In the genomic region with DNA sequence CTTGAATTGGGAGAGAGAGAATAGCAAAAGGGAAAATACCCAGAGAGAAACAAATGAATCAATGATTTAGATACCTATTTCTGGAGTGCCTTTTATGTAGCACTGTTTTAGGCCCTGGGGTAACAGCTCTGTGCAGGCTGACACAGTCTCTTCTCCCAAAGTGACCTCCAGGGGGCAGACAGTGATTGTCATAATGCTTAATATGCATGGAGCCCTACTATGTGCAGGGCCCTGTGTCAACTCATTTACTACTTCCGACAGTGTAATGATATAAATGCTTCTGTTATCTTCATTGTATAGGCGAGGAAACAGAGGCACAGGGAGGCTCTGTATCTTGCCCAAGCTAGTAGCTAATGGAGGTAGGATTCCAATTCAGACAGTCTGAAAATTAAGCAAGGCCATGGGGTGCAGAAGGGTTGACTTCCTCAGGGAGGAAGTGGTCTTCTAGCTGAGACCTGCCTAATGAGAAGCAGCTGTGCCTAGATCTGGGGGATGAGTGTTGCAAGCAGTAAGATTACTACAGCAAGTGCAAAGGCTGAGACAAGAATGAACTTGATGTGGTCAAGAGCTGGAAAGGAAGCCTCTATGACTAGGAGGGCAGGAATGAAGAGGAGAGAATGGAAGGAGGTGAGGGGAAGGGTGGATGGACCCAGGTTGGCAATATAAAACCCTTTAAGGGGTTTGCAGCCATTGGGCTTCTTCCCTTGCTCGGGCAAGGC, we compare ENCODE assay signal across 9 cellular contexts. TPM values are rescaled to one million over a fixed set of nuclear protein-coding genes. Genes with fewer than 3 reads are reported as not detected.
DNase-seq lines count a peak whose midpoint lies in the region; ATAC-seq and TF ChIP-seq lines count a peak whose summit lies in the region.
"Had no signal": no experiment of that assay in that cellular context is flagged by ENCODE, and none has a peak within 500 bp of the region (broad histone marks: within the 10 kb centered on the region; RNA-seq: fewer than 3 reads in every experiment).

No MANE protein-coding gene starts in this region.

- no peak overlapping the region for H3K4me3 ChIP-seq in astrocyte of the spinal cord (ENCODE audit: low read depth, low read length)

- intact Hi-C loops in natural killer cell (cut with micrococcal nuclease), result no loop called here
- intact Hi-C loops in activated T-helper 2 cell treated with anti-CD3 and anti-CD28 coated beads, Interferon-gamma antibody, Interleukin-2, Interleukin-4, amounts not matched to agents 10 μg/mL and 5 μg/mL and 100 μg/mL, durations not matched to agents 14 hours and 24 hours and 36 hours (cut with micrococcal nuclease), result no loop called here

- H3K4me3 Mint-ChIP-seq in natural killer cell, result peak overlapping the region; percentile 17
- H3K4me3 Mint-ChIP-seq in activated T-helper 2 cell treated with anti-CD3 and anti-CD28 coated beads, Interferon-gamma antibody, Interleukin-2, Interleukin-4, amounts not matched to agents 10 μg/mL and 5 μg/mL and 100 μg/mL, durations not matched to agents 14 hours and 24 hours and 36 hours (ENCODE audit: low read depth), result no peak overlapping the region

- no peaks in the 10 kb centered on the region for H3K9me3 Mint-ChIP-seq in natural killer cell
- H3K9me3 Mint-ChIP-seq in activated T-helper 2 cell treated with anti-CD3 and anti-CD28 coated beads, Interferon-gamma antibody, Interleukin-2, Interleukin-4, amounts not matched to agents 10 μg/mL and 5 μg/mL and 100 μg/mL, durations not matched to agents 14 hours and 24 hours and 36 hours, result no peaks in the 10 kb centered on the region
- H3K9me3 Mint-ChIP-seq: naive thymus-derived CD4-positive, alpha-beta T cell had no signal

- TF ChIP-seq CTCF in astrocyte of the spinal cord (IDR thresholded peaks at IDR 0.05; ENCODE audit: low read depth, low read length) (peak; percentile 42), natural killer cell (IDR thresholded peaks at IDR 0.05) (no peak)

- no peaks in the 10 kb centered on the region for H3K36me3 Mint-ChIP-seq in natural killer cell
- H3K36me3 Mint-ChIP-seq in activated T-helper 2 cell treated with anti-CD3 and anti-CD28 coated beads, Interferon-gamma antibody, Interleukin-2, Interleukin-4, amounts not matched to agents 10 μg/mL and 5 μg/mL and 100 μg/mL, durations not matched to agents 14 hours and 24 hours and 36 hours (ENCODE audit: low read depth), result no peaks in the 10 kb centered on the region
- H3K36me3 Mint-ChIP-seq: naive thymus-derived CD4-positive, alpha-beta T cell had no signal

- peaks cover 14 to 18% of the 10 kb centered on the region in 2 donors for H3K4me1 Mint-ChIP-seq in natural killer cell
- H3K4me1 Mint-ChIP-seq in activated T-helper 2 cell treated with anti-CD3 and anti-CD28 coated beads, Interferon-gamma antibody, Interleukin-2, Interleukin-4, amounts not matched to agents 10 μg/mL and 5 μg/mL and 100 μg/mL, durations not matched to agents 14 hours and 24 hours and 36 hours (ENCODE audit: low read depth), result peaks cover 11% of the 10 kb centered on the region

- peaks cover 0 to 2% of the 10 kb centered on the region in 2 donors for H3K27me3 Mint-ChIP-seq in natural killer cell (ENCODE audit: low read depth in 2 of 2)
- H3K27me3 Mint-ChIP-seq in activated T-helper 2 cell treated with anti-CD3 and anti-CD28 coated beads, Interferon-gamma antibody, Interleukin-2, Interleukin-4, amounts not matched to agents 10 μg/mL and 5 μg/mL and 100 μg/mL, durations not matched to agents 14 hours and 24 hours and 36 hours (ENCODE audit: low read depth), result peaks cover 9% of the 10 kb centered on the region

- no peak for ATAC-seq in natural killer cell
- ATAC-seq: naive thymus-derived CD4-positive, alpha-beta T cell had no signal

- peak; percentile 81 for DNase-seq in GF-D8 (lab: John Stamatoyannopoulos, UW)
- DNase-seq in M059J (ENCODE audit: low read depth), result peak; percentile 96
- DNase-seq in astrocyte of the spinal cord (ENCODE audit: low read depth, low spot score), result no peak
- DNase-seq in natural killer cell, result no peak
- no peak for DNase-seq in stimulated activated CD4-positive, alpha-beta T cell treated with anti-CD3 and anti-CD28 coated beads, Interleukin-2, amount 100 ng/mL, for 24 hours
- DNase-seq in activated T-helper 2 cell treated with anti-CD3 and anti-CD28 coated beads, Interferon-gamma antibody, Interleukin-2, Interleukin-4, amounts not matched to agents 10 μg/mL and 5 μg/mL and 100 μg/mL, durations not matched to agents 14 hours and 24 hours and 36 hours (ENCODE audit: low spot score), result no peak
- no peak for DNase-seq in hypothalamus (lab: John Stamatoyannopoulos, UW)
- DNase-seq in activated CD4-positive, CD25-positive, alpha-beta regulatory T cell treated with anti-CD3 and anti-CD28 coated beads, Interleukin-2, amount 50 U/mL, for 72 hours, result no peak
- DNase-seq: naive thymus-derived CD4-positive, alpha-beta T cell had no signal

- in situ Hi-C loops in astrocyte of the spinal cord (cut with HindIII; ENCODE audit: low sequenced_read_pairs), result no loop called here

- H3K27ac Mint-ChIP-seq in natural killer cell, result no peak overlapping the region
- no peak overlapping the region for H3K27ac Mint-ChIP-seq in activated T-helper 2 cell treated with anti-CD3 and anti-CD28 coated beads, Interferon-gamma antibody, Interleukin-2, Interleukin-4, amounts not matched to agents 10 μg/mL and 5 μg/mL and 100 μg/mL, durations not matched to agents 14 hours and 24 hours and 36 hours

RNA-seq across cellular contexts. Expression of a gene that starts 16.2 kb away (rescaled TPM):
- total RNA-seq in M059J (2014; rRNA removed; shearing (Covaris generic)), result 134 and 164 TPM in 2 replicates
- 1 to 10 TPM in 1 of 3 donors, under 1 TPM in 2; 0.25 to 1.1 (median 0.40) TPM for total RNA-seq in natural killer cell
- 0.21 and 0.27 TPM in 2 replicates for total RNA-seq in activated T-helper 2 cell treated with anti-CD3 and anti-CD28 coated beads, Interferon-gamma antibody, Interleukin-2, Interleukin-4, amounts not matched to agents 10 μg/mL and 5 μg/mL and 100 μg/mL, durations not matched to agents 14 hours and 24 hours and 36 hours

RNA-seq across cellular contexts. Expression of a gene that starts 23.9 kb away (rescaled TPM):
- 0.89 and 2.7 TPM in 2 replicates for total RNA-seq in M059J (2014; rRNA removed; shearing (Covaris generic))
- total RNA-seq in natural killer cell, result not detected
- total RNA-seq in activated T-helper 2 cell treated with anti-CD3 and anti-CD28 coated beads, Interferon-gamma antibody, Interleukin-2, Interleukin-4, amounts not matched to agents 10 μg/mL and 5 μg/mL and 100 μg/mL, durations not matched to agents 14 hours and 24 hours and 36 hours, result not detected in 2 replicates

Comparison
In these comparisons a context has a peak if more than half of its experiments do, and no peak if none do; other contexts are left out.
1. DNase-seq: peak in GF-D8 (single experiment) and M059J (single experiment); none in astrocyte of the spinal cord (single experiment), natural killer cell (single experiment), stimulated activated CD4-positive, alpha-beta T cell treated with anti-CD3 and anti-CD28 coated beads, Interleukin-2, amount 100 ng/mL, for 24 hours (0 of 2), activated T-helper 2 cell treated with anti-CD3 and anti-CD28 coated beads, Interferon-gamma antibody, Interleukin-2, Interleukin-4, amounts not matched to agents 10 μg/mL and 5 μg/mL and 100 μg/mL, durations not matched to agents 14 hours and 24 hours and 36 hours (single experiment), hypothalamus (0 of 51) and activated CD4-positive, CD25-positive, alpha-beta regulatory T cell treated with anti-CD3 and anti-CD28 coated beads, Interleukin-2, amount 50 U/mL, for 72 hours (single experiment).
2. RNA of a gene that starts 16.2 kb away (total RNA-seq): 134 to 164 TPM in M059J; 0.25 to 1.1 TPM in natural killer cell and 0.21 to 0.27 TPM in activated T-helper 2 cell treated with anti-CD3 and anti-CD28 coated beads, Interferon-gamma antibody, Interleukin-2, Interleukin-4, amounts not matched to agents 10 μg/mL and 5 μg/mL and 100 μg/mL, durations not matched to agents 14 hours and 24 hours and 36 hours; every median in the first group is over 10 times any median in the second.